9 cellular contexts compared by ENCODE assay signal in genomic region chr2:138090330-138090729, GRCh38.
DNase-seq lines count a peak whose midpoint lies in the region; ATAC-seq and TF ChIP-seq lines count a peak whose summit lies in the region.
"Had no signal": no experiment of that assay in that cellular context is flagged by ENCODE, and none has a peak within 500 bp of the region (broad histone marks: within the 10 kb centered on the region; RNA-seq: fewer than 3 reads in every experiment).

No MANE protein-coding gene starts in this region.

- H3K36me3 ChIP-seq in gastroesophageal sphincter = no peaks in the 10 kb centered on the region

- no peak for TF ChIP-seq EP300 in gastroesophageal sphincter (IDR thresholded peaks at IDR 0.05)

- 82 to 88% methylated on average over 1 of the region's 1 CpG for WGBS in gastroesophageal sphincter (ENCODE audit: low coverage in 1 of 2), 2 donors

- ATAC-seq in gastroesophageal sphincter = no peak

- CTCF ChIA-PET in activated CD4-positive, alpha-beta memory T cell treated with anti-CD3 and anti-CD28 coated beads for 36 hours (lab: Charles Lee) = interaction anchor here (1.0 kb wide), 1 partner anchor 152 kb away, joined by 3 read pairs; no protein-coding TSS in a partner anchor

- H3K27ac Mint-ChIP-seq in activated CD4-positive, alpha-beta memory T cell treated with anti-CD3 and anti-CD28 coated beads for 36 hours = no peak overlapping the region

- no peaks in the 10 kb centered on the region for H3K27me3 Mint-ChIP-seq in activated CD4-positive, alpha-beta memory T cell treated with anti-CD3 and anti-CD28 coated beads for 36 hours

- no peaks in the 10 kb centered on the region for H3K27me3 ChIP-seq in gastroesophageal sphincter

- intact Hi-C loops in activated CD4-positive, alpha-beta memory T cell treated with anti-CD3 and anti-CD28 coated beads for 36 hours (cut with micrococcal nuclease) = no loop called here

- peaks cover 0 to 21% (median 0%) of the 10 kb centered on the region in 3 donors for H3K4me1 ChIP-seq in gastroesophageal sphincter

- no peak overlapping the region for H3K4me3 Mint-ChIP-seq in activated CD4-positive, alpha-beta memory T cell treated with anti-CD3 and anti-CD28 coated beads for 36 hours

- DNase-seq in DMS 273 (lab: John Stamatoyannopoulos, UW; ENCODE audit: unreplicated experiment) (peak; percentile 72), GM20000 (ENCODE audit: low spot score) (peak; percentile 40), HT1080 (ENCODE audit: low read depth) (peak; percentile 57), RPMI8226 (peak; percentile 23), stromal cell of bone marrow (ENCODE audit: low read depth) (peak; percentile 38), ureter (ENCODE audit: low spot score) (no peak)
- DNase-seq in activated CD4-positive, alpha-beta memory T cell treated with anti-CD3 and anti-CD28 coated beads for 36 hours = no peak
- DNase-seq: left cardiac atrium had no signal

- no peak for TF ChIP-seq POLR2A in gastroesophageal sphincter (IDR thresholded peaks at IDR 0.05)

- no peak overlapping the region for H3K4me3 ChIP-seq in gastroesophageal sphincter

- H3K36me3 Mint-ChIP-seq in activated CD4-positive, alpha-beta memory T cell treated with anti-CD3 and anti-CD28 coated beads for 36 hours = no peaks in the 10 kb centered on the region

- no peaks in the 10 kb centered on the region for H3K4me1 Mint-ChIP-seq in activated CD4-positive, alpha-beta memory T cell treated with anti-CD3 and anti-CD28 coated beads for 36 hours (ENCODE audit: low read depth)

- TF ChIP-seq CTCF in GM20000 (IDR thresholded peaks at IDR 0.05; ENCODE audit: extremely low read depth, missing control alignments) = peak; percentile 44
- TF ChIP-seq CTCF in gastroesophageal sphincter (IDR thresholded peaks at IDR 0.05) = peak in 3 of 4 experiments; percentile 14 to 48 (median 35)

- no peak overlapping the region for H3K27ac ChIP-seq in gastroesophageal sphincter

- no peaks in the 10 kb centered on the region for H3K9me3 Mint-ChIP-seq in activated CD4-positive, alpha-beta memory T cell treated with anti-CD3 and anti-CD28 coated beads for 36 hours

- POLR2A ChIA-PET in activated CD4-positive, alpha-beta memory T cell treated with anti-CD3 and anti-CD28 coated beads for 36 hours (lab: Charles Lee) = no interaction called here

- no peaks in the 10 kb centered on the region for H3K9me3 ChIP-seq in gastroesophageal sphincter

Comparison
In these comparisons a context has a peak if more than half of its experiments do, and no peak if none do; other contexts are left out.
1. DNase-seq: peak in DMS 273 (single experiment), GM20000 (single experiment), HT1080 (single experiment), RPMI8226 (single experiment) and stromal cell of bone marrow (single experiment); none in ureter (single experiment) and activated CD4-positive, alpha-beta memory T cell treated with anti-CD3 and anti-CD28 coated beads for 36 hours (single experiment).